ENCODE assay signal across 19 cellular contexts in the genomic region with DNA sequence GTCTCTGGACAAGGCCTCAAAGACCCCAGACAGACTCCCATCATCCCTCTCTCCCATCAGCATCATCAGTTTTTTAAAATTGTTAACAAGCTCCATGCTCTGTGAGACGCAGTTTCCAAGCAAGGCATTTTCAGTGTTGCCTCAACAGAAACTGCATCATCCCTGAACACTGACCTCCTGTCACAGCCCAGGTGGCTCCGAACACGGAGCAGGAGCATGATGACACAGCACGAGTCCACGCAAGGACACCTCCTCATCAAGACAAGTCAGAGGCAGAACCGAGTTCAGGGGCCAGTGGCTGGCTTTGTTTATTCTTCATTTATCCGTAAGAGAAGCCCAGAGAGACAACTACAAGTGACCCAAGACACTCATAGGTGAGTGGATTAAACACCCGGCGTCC.
DNase-seq lines count a peak whose midpoint lies in the region; ATAC-seq and TF ChIP-seq lines count a peak whose summit lies in the region.
"Had no signal": no experiment of that assay in that cellular context is flagged by ENCODE, and none has a peak within 500 bp of the region (broad histone marks: within the 10 kb centered on the region; RNA-seq: fewer than 3 reads in every experiment).

No MANE protein-coding gene starts in this region.

- no peak overlapping the region for H3K4me2 ChIP-seq in smooth muscle cell
- H3K4me2 ChIP-seq in mammary epithelial cell (ENCODE audit: insufficient read depth, low read depth, low read length): no peak overlapping the region

- H3K9ac ChIP-seq in smooth muscle cell (ENCODE audit: low read depth) (no peak overlapping the region), mammary epithelial cell (ENCODE audit: insufficient read depth, low read length) (no peak overlapping the region)

- in situ Hi-C loops in mammary epithelial cell (cut with MboI; ENCODE audit: low sequenced_read_pairs in 2 of 2): no loop called here

- H3K9me3 Mint-ChIP-seq in activated naive CD4-positive, alpha-beta T cell treated with anti-CD3 and anti-CD28 coated beads, Interleukin-2, amount 50 U/mL, for 24 hours: no peaks in the 10 kb centered on the region
- H3K9me3 Mint-ChIP-seq in activated naive CD4-positive, alpha-beta T cell treated with anti-CD3 and anti-CD28 coated beads, Interleukin-2, amount 10 ng/mL, durations not matched to agents 7 days and 5 days: no peaks in the 10 kb centered on the region
- H3K9me3 Mint-ChIP-seq in activated CD8-positive, alpha-beta T cell treated with anti-CD3 and anti-CD28 coated beads for 36 hours: no peaks in the 10 kb centered on the region
- H3K9me3 Mint-ChIP-seq in immature natural killer cell: no peaks in the 10 kb centered on the region
- H3K9me3 Mint-ChIP-seq: activated B cell treated with CpG ODN at 0.5 μM for 24 hours; dendritic cell treated with granulocyte-macrophage colony-stimulating factor and Interleukin-4, amounts not matched to agents 40 ng/mL and 50 ng/mL, for 4 days had no signal

- DNase-seq in activated naive CD4-positive, alpha-beta T cell treated with anti-CD3 and anti-CD28 coated beads, Interleukin-2, amount 10 ng/mL, durations not matched to agents 7 days and 5 days: no peak
- no peak for DNase-seq in activated CD8-positive, alpha-beta T cell treated with anti-CD3 and anti-CD28 coated beads for 36 hours
- DNase-seq in immature natural killer cell (no peak), smooth muscle cell (lab: John Stamatoyannopoulos, UW; ENCODE audit: unreplicated experiment) (no peak), mammary epithelial cell (no peak), Kasumi-1 (lab: John Stamatoyannopoulos, UW) (no peak)
- DNase-seq: activated B cell treated with CpG ODN at 0.5 μM for 24 hours; foreskin keratinocyte; hypothalamus; KG1; NCI-H2029; NCI-H510A treated with DMSO at 0.1 percent for 48 hours; stimulated activated CD4-positive, alpha-beta T cell treated with anti-CD3 and anti-CD28 coated beads, Interleukin-1b, Interleukin-23, amount 100 ng/mL, for 48 hours; SW 1271 had no signal

- no peaks in the 10 kb centered on the region for H3K27me3 Mint-ChIP-seq in activated naive CD4-positive, alpha-beta T cell treated with anti-CD3 and anti-CD28 coated beads, Interleukin-2, amount 50 U/mL, for 24 hours
- no peaks in the 10 kb centered on the region for H3K27me3 Mint-ChIP-seq in activated naive CD4-positive, alpha-beta T cell treated with anti-CD3 and anti-CD28 coated beads, Interleukin-2, amount 10 ng/mL, durations not matched to agents 7 days and 5 days
- H3K27me3 Mint-ChIP-seq in activated CD8-positive, alpha-beta T cell treated with anti-CD3 and anti-CD28 coated beads for 36 hours: no peaks in the 10 kb centered on the region
- peaks cover 0 to 12% (median 3%) of the 10 kb centered on the region in 3 donors for H3K27me3 Mint-ChIP-seq in immature natural killer cell (ENCODE audit: low read depth in 3 of 3)
- H3K27me3 Mint-ChIP-seq: activated B cell treated with CpG ODN at 0.5 μM for 24 hours; dendritic cell treated with granulocyte-macrophage colony-stimulating factor and Interleukin-4, amounts not matched to agents 40 ng/mL and 50 ng/mL, for 4 days had no signal

- H3K79me2 ChIP-seq in smooth muscle cell (ENCODE audit: low read depth): peaks cover 93% of the 10 kb centered on the region
- H3K79me2 ChIP-seq in mammary epithelial cell (ENCODE audit: insufficient read depth, low read length): peaks cover 93% of the 10 kb centered on the region

- no peaks in the 10 kb centered on the region for H3K9me3 ChIP-seq in smooth muscle cell (replicated peaks; ENCODE audit: low read depth)
- H3K9me3 ChIP-seq in mammary epithelial cell (replicated peaks; ENCODE audit: insufficient read depth, low read length): no peaks in the 10 kb centered on the region

- peaks cover 10% of the 10 kb centered on the region for H3F3A ChIP-seq in smooth muscle cell (ENCODE audit: low read depth)

- CTCF ChIA-PET in activated naive CD4-positive, alpha-beta T cell treated with anti-CD3 and anti-CD28 coated beads, Interleukin-2, amount 10 ng/mL, durations not matched to agents 7 days and 5 days (lab: Charles Lee): no interaction called here
- CTCF ChIA-PET in activated CD8-positive, alpha-beta T cell treated with anti-CD3 and anti-CD28 coated beads for 36 hours (lab: Charles Lee): interaction anchor here (1.4 kb wide), 1 partner anchor 97 kb away, joined by 3 read pairs; no protein-coding TSS in a partner anchor
- CTCF ChIA-PET in mammary epithelial cell (lab: Charles Lee; ENCODE audit: low non-redundant PET): no interaction called here

- H3K36me3 ChIP-seq in smooth muscle cell (ENCODE audit: low read depth): no peaks in the 10 kb centered on the region
- peaks cover 4% of the 10 kb centered on the region for H3K36me3 ChIP-seq in mammary epithelial cell (ENCODE audit: insufficient read depth, low read length)

- H3K27ac Mint-ChIP-seq in activated naive CD4-positive, alpha-beta T cell treated with anti-CD3 and anti-CD28 coated beads, Interleukin-2, amount 50 U/mL, for 24 hours: peak overlapping the region; percentile 76
- no peak overlapping the region for H3K27ac Mint-ChIP-seq in activated naive CD4-positive, alpha-beta T cell treated with anti-CD3 and anti-CD28 coated beads, Interleukin-2, amount 10 ng/mL, durations not matched to agents 7 days and 5 days
- H3K27ac Mint-ChIP-seq in activated CD8-positive, alpha-beta T cell treated with anti-CD3 and anti-CD28 coated beads for 36 hours: peak overlapping the region; percentile 75
- H3K27ac Mint-ChIP-seq in immature natural killer cell: peak overlapping the region in 5 of 6 donors; percentile 5 to 80 (median 67)
- H3K27ac Mint-ChIP-seq: activated B cell treated with CpG ODN at 0.5 μM for 24 hours; dendritic cell treated with granulocyte-macrophage colony-stimulating factor and Interleukin-4, amounts not matched to agents 40 ng/mL and 50 ng/mL, for 4 days had no signal

- POLR2A ChIA-PET in activated CD8-positive, alpha-beta T cell treated with anti-CD3 and anti-CD28 coated beads for 36 hours (lab: Charles Lee): interaction anchor here (1.1 kb wide), 1 partner anchor 75 kb away, joined by 4 read pairs; no protein-coding TSS in a partner anchor

- H4K20me1 ChIP-seq in smooth muscle cell (ENCODE audit: low read depth) (peaks cover 93% of the 10 kb centered on the region), mammary epithelial cell (ENCODE audit: insufficient read depth, low read length) (peaks cover 26% of the 10 kb centered on the region)

- peak overlapping the region; percentile 19 for H3K27ac ChIP-seq in smooth muscle cell (ENCODE audit: low read depth)
- H3K27ac ChIP-seq in mammary epithelial cell (ENCODE audit: insufficient read depth, low read depth, low read length): no peak overlapping the region
- H3K27ac ChIP-seq: epithelial cell of prostate, foreskin keratinocyte had no signal

- no TSS peak for BruUV-seq in mammary epithelial cell (replicated peaks; lab: Mats Ljungman, UMichigan)

- intact Hi-C loops in activated CD8-positive, alpha-beta T cell treated with anti-CD3 and anti-CD28 coated beads for 36 hours (cut with micrococcal nuclease): no loop called here
- intact Hi-C loops in mammary epithelial cell (cut with micrococcal nuclease): no loop called here

- peaks cover 11% of the 10 kb centered on the region for H3K4me1 ChIP-seq in smooth muscle cell (ENCODE audit: low read depth)
- H3K4me1 ChIP-seq in mammary epithelial cell (ENCODE audit: insufficient read depth, low read length): peaks cover 26% of the 10 kb centered on the region

- no peak overlapping the region for H3K4me3 Mint-ChIP-seq in activated naive CD4-positive, alpha-beta T cell treated with anti-CD3 and anti-CD28 coated beads, Interleukin-2, amount 50 U/mL, for 24 hours
- no peak overlapping the region for H3K4me3 Mint-ChIP-seq in activated naive CD4-positive, alpha-beta T cell treated with anti-CD3 and anti-CD28 coated beads, Interleukin-2, amount 10 ng/mL, durations not matched to agents 7 days and 5 days
- no peak overlapping the region for H3K4me3 Mint-ChIP-seq in activated CD8-positive, alpha-beta T cell treated with anti-CD3 and anti-CD28 coated beads for 36 hours
- peak overlapping the region in 2 of 5 donors; percentile 40 to 42 for H3K4me3 Mint-ChIP-seq in immature natural killer cell
- H3K4me3 Mint-ChIP-seq: activated B cell treated with CpG ODN at 0.5 μM for 24 hours; dendritic cell treated with granulocyte-macrophage colony-stimulating factor and Interleukin-4, amounts not matched to agents 40 ng/mL and 50 ng/mL, for 4 days had no signal

- H3K4me3 ChIP-seq in smooth muscle cell: no peak overlapping the region
- H3K4me3 ChIP-seq in mammary epithelial cell (replicated peaks in 1 of 3; ENCODE audit: insufficient read depth in 1 of 3, low read depth in 2 of 3, low read length in 3 of 3): no peak overlapping the region

- 87% methylated on average over 9 of the region's 9 CpGs for WGBS in smooth muscle cell (ENCODE audit: low lambda C conversion rate)
- WGBS in mammary epithelial cell (ENCODE audit: low coverage, missing lambda C conversion rate): 76% methylated on average over 9 of the region's 9 CpGs

- peaks cover 67% of the 10 kb centered on the region for H3K4me1 Mint-ChIP-seq in activated naive CD4-positive, alpha-beta T cell treated with anti-CD3 and anti-CD28 coated beads, Interleukin-2, amount 50 U/mL, for 24 hours
- peaks cover 38% of the 10 kb centered on the region for H3K4me1 Mint-ChIP-seq in activated naive CD4-positive, alpha-beta T cell treated with anti-CD3 and anti-CD28 coated beads, Interleukin-2, amount 10 ng/mL, durations not matched to agents 7 days and 5 days
- peaks cover 71% of the 10 kb centered on the region for H3K4me1 Mint-ChIP-seq in activated CD8-positive, alpha-beta T cell treated with anti-CD3 and anti-CD28 coated beads for 36 hours (ENCODE audit: low read depth)
- H3K4me1 Mint-ChIP-seq in immature natural killer cell: peaks cover 77 to 81% of the 10 kb centered on the region in 2 donors

- H3K27me3 ChIP-seq in smooth muscle cell (ENCODE audit: low read depth) (no peaks in the 10 kb centered on the region), mammary epithelial cell (ENCODE audit: insufficient read depth, low read length) (no peaks in the 10 kb centered on the region)
- H3K27me3 ChIP-seq: foreskin keratinocyte had no signal

- H3K36me3 Mint-ChIP-seq in activated naive CD4-positive, alpha-beta T cell treated with anti-CD3 and anti-CD28 coated beads, Interleukin-2, amount 50 U/mL, for 24 hours: no peaks in the 10 kb centered on the region
- peaks cover 15% of the 10 kb centered on the region for H3K36me3 Mint-ChIP-seq in activated naive CD4-positive, alpha-beta T cell treated with anti-CD3 and anti-CD28 coated beads, Interleukin-2, amount 10 ng/mL, durations not matched to agents 7 days and 5 days
- peaks cover 21% of the 10 kb centered on the region for H3K36me3 Mint-ChIP-seq in activated CD8-positive, alpha-beta T cell treated with anti-CD3 and anti-CD28 coated beads for 36 hours (ENCODE audit: low read depth)
- H3K36me3 Mint-ChIP-seq in immature natural killer cell: no peaks in the 10 kb centered on the region

- no peak for ATAC-seq in activated CD8-positive, alpha-beta T cell treated with anti-CD3 and anti-CD28 coated beads for 36 hours
- no peak for ATAC-seq in HG03280 (IDR thresholded peaks at IDR 0.05; ENCODE audit: unreplicated experiment)
- ATAC-seq: foreskin keratinocyte, sciatic nerve had no signal

- H2AFZ ChIP-seq in smooth muscle cell (ENCODE audit: low read depth) (no peak overlapping the region), mammary epithelial cell (ENCODE audit: low read depth, low read length) (no peak overlapping the region)

- TF ChIP-seq CTCF in activated CD8-positive, alpha-beta T cell treated with anti-CD3 and anti-CD28 coated beads for 36 hours (IDR thresholded peaks at IDR 0.05): no peak
- TF ChIP-seq CTCF in smooth muscle cell (IDR thresholded peaks at IDR 0.05; ENCODE audit: borderline replicate concordance, insufficient read depth, poor library complexity, severe bottlenecking) (no peak), mammary epithelial cell (conservative IDR thresholded peaks at IDR 0.05 in 1 of 2, IDR thresholded peaks at IDR 0.05 in 1 of 2; ENCODE audit: extremely low read depth in 1 of 2, insufficient read depth in 1 of 2, low read depth in 1 of 2, low read length in 2 of 2) (no peak)

- dilution Hi-C loops in mammary epithelial cell (cut with HindIII; ENCODE audit: low sequenced_read_pairs): loop anchor here (5.0 kb wide), 1 partner anchor 108 kb away; the partner anchor contains the start of gene SPG7
